2 cellular contexts compared by ENCODE assay signal in the genomic region with DNA sequence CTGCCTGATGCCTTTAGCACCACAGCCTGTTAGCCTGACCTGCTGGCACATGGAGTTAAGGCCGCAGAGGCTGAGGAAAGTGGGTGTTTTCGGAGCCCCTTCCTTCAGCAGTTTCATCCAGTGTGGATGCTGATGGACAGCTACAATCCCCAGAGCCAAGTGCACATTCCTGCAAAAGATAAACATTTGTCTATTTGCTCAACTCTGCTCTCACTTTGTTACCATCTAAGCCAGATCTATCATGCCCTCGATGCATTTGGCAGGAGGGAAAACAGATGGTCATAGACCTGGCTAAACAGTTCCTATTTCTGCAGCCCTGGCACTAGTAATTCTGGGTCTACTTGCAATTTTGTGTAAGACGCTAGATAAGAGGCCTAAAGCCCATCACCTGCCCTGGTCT.
TF ChIP-seq lines count a peak whose summit lies in the region.

No MANE protein-coding gene starts in this region.

TF ChIP-seq in SK-N-SH, 30 proteins besides CTCF, POLR2A, EP300 and RAD21 (continued from another document):
- TF ChIP-seq, protein P1, sequence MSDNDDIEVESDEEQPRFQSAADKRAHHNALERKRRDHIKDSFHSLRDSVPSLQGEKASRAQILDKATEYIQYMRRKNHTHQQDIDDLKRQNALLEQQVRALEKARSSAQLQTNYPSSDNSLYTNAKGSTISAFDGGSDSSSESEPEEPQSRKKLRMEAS (IDR thresholded peaks at IDR 0.05; ENCODE audit: low read depth): no peak
- TF ChIP-seq SMC3 (IDR thresholded peaks at IDR 0.05; ENCODE audit: low read depth, low read length) (no peak), RCOR1 (IDR thresholded peaks at IDR 0.05; ENCODE audit: low read length) (peak; percentile 88), CHD2 (IDR thresholded peaks at IDR 0.05; ENCODE audit: low read length, partially characterized antibody) (peak; percentile 26), MXI1 (IDR thresholded peaks at IDR 0.05; ENCODE audit: low read depth, low read length) (peak; percentile 38; the same call in 1 of the 2 replicates), EZH2phosphoT487 (IDR thresholded peaks at IDR 0.05; ENCODE audit: borderline replicate concordance, low read depth) (no peak)
- TF ChIP-seq, protein P2, sequence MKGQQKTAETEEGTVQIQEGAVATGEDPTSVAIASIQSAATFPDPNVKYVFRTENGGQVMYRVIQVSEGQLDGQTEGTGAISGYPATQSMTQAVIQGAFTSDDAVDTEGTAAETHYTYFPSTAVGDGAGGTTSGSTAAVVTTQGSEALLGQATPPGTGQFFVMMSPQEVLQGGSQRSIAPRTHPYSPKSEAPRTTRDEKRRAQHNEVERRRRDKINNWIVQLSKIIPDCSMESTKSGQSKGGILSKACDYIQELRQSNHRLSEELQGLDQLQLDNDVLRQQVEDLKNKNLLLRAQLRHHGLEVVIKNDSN (IDR thresholded peaks at IDR 0.05; ENCODE audit: borderline replicate concordance, low read depth): no peak
- TF ChIP-seq, protein P3, sequence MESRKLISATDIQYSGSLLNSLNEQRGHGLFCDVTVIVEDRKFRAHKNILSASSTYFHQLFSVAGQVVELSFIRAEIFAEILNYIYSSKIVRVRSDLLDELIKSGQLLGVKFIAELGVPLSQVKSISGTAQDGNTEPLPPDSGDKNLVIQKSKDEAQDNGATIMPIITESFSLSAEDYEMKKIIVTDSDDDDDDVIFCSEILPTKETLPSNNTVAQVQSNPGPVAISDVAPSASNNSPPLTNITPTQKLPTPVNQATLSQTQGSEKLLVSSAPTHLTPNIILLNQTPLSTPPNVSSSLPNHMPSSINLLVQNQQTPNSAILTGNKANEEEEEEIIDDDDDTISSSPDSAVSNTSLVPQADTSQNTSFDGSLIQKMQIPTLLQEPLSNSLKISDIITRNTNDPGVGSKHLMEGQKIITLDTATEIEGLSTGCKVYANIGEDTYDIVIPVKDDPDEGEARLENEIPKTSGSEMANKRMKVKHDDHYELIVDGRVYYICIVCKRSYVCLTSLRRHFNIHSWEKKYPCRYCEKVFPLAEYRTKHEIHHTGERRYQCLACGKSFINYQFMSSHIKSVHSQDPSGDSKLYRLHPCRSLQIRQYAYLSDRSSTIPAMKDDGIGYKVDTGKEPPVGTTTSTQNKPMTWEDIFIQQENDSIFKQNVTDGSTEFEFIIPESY (IDR thresholded peaks at IDR 0.05; ENCODE audit: borderline replicate concordance, low read depth): no peak

TF ChIP-seq in SK-N-SH treated with all-trans-retinoic acid at 6 μM for 48 hours, 23 proteins besides CTCF, POLR2A, EP300 and RAD21 (continued from another document):
- TF ChIP-seq, protein P4, sequence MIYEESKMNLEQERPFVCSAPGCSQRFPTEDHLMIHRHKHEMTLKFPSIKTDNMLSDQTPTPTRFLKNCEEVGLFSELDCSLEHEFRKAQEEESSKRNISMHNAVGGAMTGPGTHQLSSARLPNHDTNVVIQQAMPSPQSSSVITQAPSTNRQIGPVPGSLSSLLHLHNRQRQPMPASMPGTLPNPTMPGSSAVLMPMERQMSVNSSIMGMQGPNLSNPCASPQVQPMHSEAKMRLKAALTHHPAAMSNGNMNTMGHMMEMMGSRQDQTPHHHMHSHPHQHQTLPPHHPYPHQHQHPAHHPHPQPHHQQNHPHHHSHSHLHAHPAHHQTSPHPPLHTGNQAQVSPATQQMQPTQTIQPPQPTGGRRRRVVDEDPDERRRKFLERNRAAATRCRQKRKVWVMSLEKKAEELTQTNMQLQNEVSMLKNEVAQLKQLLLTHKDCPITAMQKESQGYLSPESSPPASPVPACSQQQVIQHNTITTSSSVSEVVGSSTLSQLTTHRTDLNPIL (CRISPR knock-in tag; IDR thresholded peaks at IDR 0.05; ENCODE audit: low read depth): no peak
- no peak for TF ChIP-seq ESRRG (CRISPR knock-in tag; IDR thresholded peaks at IDR 0.05)
- TF ChIP-seq ZC3H10 (CRISPR knock-in tag; IDR thresholded peaks at IDR 0.05): no peak
- no peak for TF ChIP-seq ZNF565 (CRISPR knock-in tag; conservative IDR thresholded peaks at IDR 0.05; ENCODE audit: low read depth)
- TF ChIP-seq, protein P5, sequence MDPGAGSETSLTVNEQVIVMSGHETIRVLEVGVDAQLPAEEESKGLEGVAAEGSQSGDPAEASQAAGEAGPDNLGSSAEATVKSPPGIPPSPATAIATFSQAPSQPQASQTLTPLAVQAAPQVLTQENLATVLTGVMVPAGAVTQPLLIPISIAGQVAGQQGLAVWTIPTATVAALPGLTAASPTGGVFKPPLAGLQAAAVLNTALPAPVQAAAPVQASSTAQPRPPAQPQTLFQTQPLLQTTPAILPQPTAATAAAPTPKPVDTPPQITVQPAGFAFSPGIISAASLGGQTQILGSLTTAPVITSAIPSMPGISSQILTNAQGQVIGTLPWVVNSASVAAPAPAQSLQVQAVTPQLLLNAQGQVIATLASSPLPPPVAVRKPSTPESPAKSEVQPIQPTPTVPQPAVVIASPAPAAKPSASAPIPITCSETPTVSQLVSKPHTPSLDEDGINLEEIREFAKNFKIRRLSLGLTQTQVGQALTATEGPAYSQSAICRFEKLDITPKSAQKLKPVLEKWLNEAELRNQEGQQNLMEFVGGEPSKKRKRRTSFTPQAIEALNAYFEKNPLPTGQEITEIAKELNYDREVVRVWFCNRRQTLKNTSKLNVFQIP (CRISPR knock-in tag; IDR thresholded peaks at IDR 0.05; ENCODE audit: borderline replicate concordance, low read depth): no peak
- no peak for TF ChIP-seq TCF4 (CRISPR knock-in tag; IDR thresholded peaks at IDR 0.05; ENCODE audit: borderline replicate concordance)
- TF ChIP-seq SNAI2 (CRISPR knock-in tag; IDR thresholded peaks at IDR 0.05): no peak
- TF ChIP-seq CSDC2 (CRISPR knock-in tag; IDR thresholded peaks at IDR 0.05): no peak
